1 cellular context compared by ENCODE assay signal in the genomic region with DNA sequence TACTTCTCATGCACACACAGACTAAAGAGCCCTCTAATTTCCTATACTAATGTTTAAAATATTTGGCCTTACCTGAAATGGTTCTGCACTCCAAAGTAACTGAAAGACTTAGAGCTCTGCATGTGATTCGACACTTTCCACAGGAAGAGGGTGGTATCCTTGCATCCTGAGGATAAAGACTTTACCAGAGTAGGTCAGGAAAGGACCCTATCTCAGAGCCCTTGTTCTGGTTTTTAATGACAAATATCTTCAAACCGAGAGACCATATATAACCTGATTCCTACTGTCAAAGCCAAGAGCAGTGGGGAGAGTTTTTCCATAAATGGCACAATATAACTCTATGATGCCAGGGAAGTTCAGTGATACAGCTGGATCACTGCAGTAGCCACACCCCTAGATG.
TF ChIP-seq lines count a peak whose summit lies in the region.

A gene with protein sequence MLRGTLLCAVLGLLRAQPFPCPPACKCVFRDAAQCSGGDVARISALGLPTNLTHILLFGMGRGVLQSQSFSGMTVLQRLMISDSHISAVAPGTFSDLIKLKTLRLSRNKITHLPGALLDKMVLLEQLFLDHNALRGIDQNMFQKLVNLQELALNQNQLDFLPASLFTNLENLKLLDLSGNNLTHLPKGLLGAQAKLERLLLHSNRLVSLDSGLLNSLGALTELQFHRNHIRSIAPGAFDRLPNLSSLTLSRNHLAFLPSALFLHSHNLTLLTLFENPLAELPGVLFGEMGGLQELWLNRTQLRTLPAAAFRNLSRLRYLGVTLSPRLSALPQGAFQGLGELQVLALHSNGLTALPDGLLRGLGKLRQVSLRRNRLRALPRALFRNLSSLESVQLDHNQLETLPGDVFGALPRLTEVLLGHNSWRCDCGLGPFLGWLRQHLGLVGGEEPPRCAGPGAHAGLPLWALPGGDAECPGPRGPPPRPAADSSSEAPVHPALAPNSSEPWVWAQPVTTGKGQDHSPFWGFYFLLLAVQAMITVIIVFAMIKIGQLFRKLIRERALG (minus strand): TSS at position 101 of the 400 bp plus-strand sequence. CDS start 984 bp downstream, outside the sequence.

TF ChIP-seq in GM23338, 12 proteins besides CTCF, POLR2A, EP300 and RAD21 (continued from another document):
- TF ChIP-seq, protein P1, sequence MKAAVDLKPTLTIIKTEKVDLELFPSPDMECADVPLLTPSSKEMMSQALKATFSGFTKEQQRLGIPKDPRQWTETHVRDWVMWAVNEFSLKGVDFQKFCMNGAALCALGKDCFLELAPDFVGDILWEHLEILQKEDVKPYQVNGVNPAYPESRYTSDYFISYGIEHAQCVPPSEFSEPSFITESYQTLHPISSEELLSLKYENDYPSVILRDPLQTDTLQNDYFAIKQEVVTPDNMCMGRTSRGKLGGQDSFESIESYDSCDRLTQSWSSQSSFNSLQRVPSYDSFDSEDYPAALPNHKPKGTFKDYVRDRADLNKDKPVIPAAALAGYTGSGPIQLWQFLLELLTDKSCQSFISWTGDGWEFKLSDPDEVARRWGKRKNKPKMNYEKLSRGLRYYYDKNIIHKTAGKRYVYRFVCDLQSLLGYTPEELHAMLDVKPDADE (IDR thresholded peaks at IDR 0.05) = no peak
